Comparison of ENCODE assay signal across 8 cellular contexts in the genomic region with DNA sequence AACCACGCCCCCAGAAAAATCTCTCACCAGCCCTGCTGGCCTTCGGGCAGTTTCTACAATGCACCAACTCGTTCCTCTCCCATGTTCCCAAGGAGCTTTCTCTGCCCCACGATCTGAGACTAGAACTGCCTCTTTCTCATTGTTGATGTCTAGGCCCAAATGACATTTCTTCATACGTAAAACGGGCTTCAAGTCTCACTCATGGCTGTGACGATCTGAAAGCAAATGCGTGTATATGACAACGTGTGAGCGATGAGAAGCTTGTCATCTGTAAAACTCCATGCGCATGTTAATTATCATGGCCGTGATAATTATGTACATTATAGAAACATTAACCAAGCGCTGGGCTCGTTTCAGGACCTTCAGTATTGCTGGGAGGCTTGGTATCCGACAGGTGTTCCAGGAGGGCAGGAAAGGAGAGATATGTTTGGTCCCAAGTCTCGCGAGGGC. TPM values are rescaled to one million over a fixed set of nuclear protein-coding genes. Genes with fewer than 3 reads are reported as not detected.
DNase-seq lines count a peak whose midpoint lies in the region; ATAC-seq and TF ChIP-seq lines count a peak whose summit lies in the region.

No MANE protein-coding gene starts in this region.

- DNase-seq in H9 (no peak), NCI-H446 (lab: John Stamatoyannopoulos, UW) (no peak), HuH-7.5 (ENCODE audit: low spot score) (no peak), NCI-H2107 (lab: John Stamatoyannopoulos, UW) (no peak)

- H4K20me1 ChIP-seq in H9 (ENCODE audit: control insufficient read depth, insufficient read depth, insufficient read length) (no peaks in the 10 kb centered on the region), SU-DHL-6 (ENCODE audit: low read depth, low read length) (no peaks in the 10 kb centered on the region)

- no peak overlapping the region for H3K4me3 ChIP-seq in SU-DHL-6 (ENCODE audit: insufficient read depth, low read length, poor library complexity, severe bottlenecking)
- H3K4me3 ChIP-seq in gastroesophageal sphincter, result peak overlapping the region in 1 of 2 donors; percentile 69
- H3K4me3 ChIP-seq in skeletal muscle satellite cell (ENCODE audit: low read length), result peak overlapping the region; percentile 81

- H4K5ac ChIP-seq in H9 (ENCODE audit: insufficient read length, low read depth, low read length), result no peak overlapping the region

- H3K36me3 ChIP-seq in SU-DHL-6 (ENCODE audit: low read length), result no peaks in the 10 kb centered on the region
- H3K36me3 ChIP-seq in gastroesophageal sphincter, result peaks cover 0 to 8% of the 10 kb centered on the region in 2 donors
- no peaks in the 10 kb centered on the region for H3K36me3 ChIP-seq in skeletal muscle satellite cell (ENCODE audit: insufficient read depth, low read length)

- no CpG with 5 or more reads among the region's 17 CpGs for WGBS in H9 (ENCODE audit: extremely low coverage, insufficient read length, low lambda C conversion rate)
- WGBS in gastroesophageal sphincter (ENCODE audit: low coverage in 1 of 2), 2 donors, result 60 to 64% methylated on average over 1 to 17 of the region's 17 CpGs

- H3K18ac ChIP-seq in H9 (ENCODE audit: insufficient read length, low read depth, low read length), result no peak overlapping the region

- H3K27me3 ChIP-seq in H9 (ENCODE audit: insufficient read depth, low read length), result no peaks in the 10 kb centered on the region
- H3K27me3 ChIP-seq in SU-DHL-6 (ENCODE audit: low read length), result no peaks in the 10 kb centered on the region
- H3K27me3 ChIP-seq in gastroesophageal sphincter, result no peaks in the 10 kb centered on the region
- no peaks in the 10 kb centered on the region for H3K27me3 ChIP-seq in skeletal muscle satellite cell (ENCODE audit: control insufficient read depth, insufficient read depth, low read length)

- H3K27ac Mint-ChIP-seq in H9, result peak overlapping the region; percentile 72 to 93 (median 80); a peak in 6 of 7 replicates

- H3K23me2 ChIP-seq in H9 (ENCODE audit: insufficient read length, low read depth, low read length, poor library complexity, severe bottlenecking), result peaks cover 12% of the 10 kb centered on the region

- H4K8ac ChIP-seq in H9 (replicated peaks; ENCODE audit: insufficient read length, low read depth, low read length), result no peak overlapping the region

- H3T11ph ChIP-seq in H9 (ENCODE audit: low read length), result no peak overlapping the region

- no peak overlapping the region for H2BK20ac ChIP-seq in H9 (ENCODE audit: low read depth, low read length, poor library complexity, severe bottlenecking)

- no peak overlapping the region for H3K23ac ChIP-seq in H9 (ENCODE audit: insufficient read length, low read depth, low read length)

- no peak overlapping the region for H2BK12ac ChIP-seq in H9 (ENCODE audit: insufficient read length, low read depth, low read length)

- ATAC-seq in gastroesophageal sphincter (no peak), HG02973 (IDR thresholded peaks at IDR 0.05; ENCODE audit: unreplicated experiment) (no peak)

- H3K9me3 ChIP-seq in H9 (ENCODE audit: control insufficient read depth, low read depth, low read length), result no peaks in the 10 kb centered on the region
- no peaks in the 10 kb centered on the region for H3K9me3 ChIP-seq in SU-DHL-6 (ENCODE audit: insufficient read depth, low read length)
- no peaks in the 10 kb centered on the region for H3K9me3 ChIP-seq in gastroesophageal sphincter
- no peaks in the 10 kb centered on the region for H3K9me3 ChIP-seq in skeletal muscle satellite cell (replicated peaks; ENCODE audit: low read length)

- peaks cover 3% of the 10 kb centered on the region for H3K27me3 Mint-ChIP-seq in H9 (ENCODE audit: low read depth)

- H3K79me2 ChIP-seq in H9 (ENCODE audit: insufficient read depth, low read length) (no peaks in the 10 kb centered on the region), SU-DHL-6 (ENCODE audit: insufficient read depth, low read length) (peaks cover 29% of the 10 kb centered on the region; the same call in 1 of the 2 replicates)

- H2BK5ac ChIP-seq in H9 (ENCODE audit: insufficient read length, low read length), result no peak overlapping the region

- no peak overlapping the region for H3K4ac ChIP-seq in H9 (ENCODE audit: low read depth, low read length)

- H2BK120ac ChIP-seq in H9 (ENCODE audit: low read depth, low read length, poor library complexity, severe bottlenecking), result no peak overlapping the region

- H3K27ac ChIP-seq in H9 (ENCODE audit: insufficient read length, low read depth, low read length) (no peak overlapping the region), SU-DHL-6 (ENCODE audit: low read depth, low read length) (peak overlapping the region; percentile 49), gastroesophageal sphincter (peak overlapping the region in 3 of 4 donors; percentile 14 to 72 (median 58))

- H2AFZ ChIP-seq in H9 (ENCODE audit: low read length) (peak overlapping the region; percentile 37), SU-DHL-6 (ENCODE audit: low read depth, low read length, severe bottlenecking) (peak overlapping the region; percentile 72)

- no peak overlapping the region for H3K14ac ChIP-seq in H9 (ENCODE audit: insufficient read depth, low read length)

- H3K4me1 ChIP-seq in H9 (ENCODE audit: insufficient read depth, low read length), result no peaks in the 10 kb centered on the region; the same call in 1 of the 2 replicates
- H3K4me1 ChIP-seq in gastroesophageal sphincter, result peaks cover 0 to 34% (median 10%) of the 10 kb centered on the region in 3 donors
- H3K4me1 ChIP-seq in skeletal muscle satellite cell (ENCODE audit: control insufficient read depth, insufficient read depth, low read length), result peaks cover 62% of the 10 kb centered on the region

- H3K9me3 Mint-ChIP-seq in H9, result no peaks in the 10 kb centered on the region; a peak in 1 of 5 replicates

- H3K79me1 ChIP-seq in H9 (ENCODE audit: insufficient read depth, low read depth, low read length, poor library complexity, severe bottlenecking), result no peaks in the 10 kb centered on the region

- H2AK5ac ChIP-seq in H9 (ENCODE audit: insufficient read length, low read length), result no peak overlapping the region

- TF ChIP-seq CTCF in H9 (conservative IDR thresholded peaks at IDR 0.05), result no peak
- TF ChIP-seq CTCF in SU-DHL-6 (IDR thresholded peaks at IDR 0.05; ENCODE audit: insufficient read depth, low read length, poor library complexity, severe bottlenecking), result no peak
- TF ChIP-seq CTCF in gastroesophageal sphincter (IDR thresholded peaks at IDR 0.05), result no peak

- H4K91ac ChIP-seq in H9 (ENCODE audit: insufficient read length, low read depth, low read length), result no peak overlapping the region

- H3K36me3 Mint-ChIP-seq in H9 (ENCODE audit: insufficient read depth in 1 of 3, low read depth in 3 of 3), result peaks cover 0 to 4% (median 3%) of the 10 kb centered on the region in 3 experiments; a peak in 4 of 7 replicates

- H2BK15ac ChIP-seq in H9 (ENCODE audit: low read depth, low read length), result no peak overlapping the region

- H3K4me3 Mint-ChIP-seq in H9, result peak overlapping the region; percentile 63 to 72

- H3F3A ChIP-seq in SU-DHL-6 (ENCODE audit: insufficient read depth), result peaks cover 22% of the 10 kb centered on the region

- H3K4me2 ChIP-seq in H9 (ENCODE audit: insufficient read depth, insufficient read length, low read length), result peak overlapping the region; percentile 53
- peak overlapping the region; percentile 41 for H3K4me2 ChIP-seq in SU-DHL-6 (ENCODE audit: low read depth, low read length, poor library complexity, severe bottlenecking)
- H3K4me2 ChIP-seq in skeletal muscle satellite cell (ENCODE audit: low read length), result peak overlapping the region; percentile 93

- H3K4me1 Mint-ChIP-seq in H9, result peaks cover 22 to 33% of the 10 kb centered on the region in 2 experiments

- no peaks in the 10 kb centered on the region for H3K9me2 ChIP-seq in SU-DHL-6 (replicated peaks; ENCODE audit: insufficient read depth, low read length)

- no peak for TF ChIP-seq EP300 in gastroesophageal sphincter (IDR thresholded peaks at IDR 0.05)

- H3K9ac ChIP-seq in H9 (ENCODE audit: extremely low read depth, insufficient read length, low read length) (no peak overlapping the region), SU-DHL-6 (ENCODE audit: low read length) (peak overlapping the region; percentile 3; the same call in 1 of the 2 replicates), skeletal muscle satellite cell (ENCODE audit: low read depth, low read length) (no peak overlapping the region)

- TF ChIP-seq POLR2A in gastroesophageal sphincter (IDR thresholded peaks at IDR 0.05), result no peak

- H3K56ac ChIP-seq in H9 (ENCODE audit: insufficient read length, low read depth, low read length), result no peak overlapping the region

RNA-seq across cellular contexts. Expression of a gene that starts 0.7 kb away (rescaled TPM):
- 7.7 and 7.9 TPM in 2 replicates for total RNA-seq in H9 (2021)
- 10 to 100 TPM; 22.3 to 45.7 (median 35.6) TPM for total RNA-seq in gastroesophageal sphincter
- total RNA-seq in skeletal muscle satellite cell (2012; rRNA removed), result 13.7 and 18.3 TPM in 2 replicates

RNA-seq across cellular contexts. Expression of a gene that starts 1.3 kb away (rescaled TPM):
- total RNA-seq in H9 (2021), result 8.3 and 9.5 TPM in 2 replicates
- total RNA-seq in gastroesophageal sphincter, result 1 to 10 TPM; 2.2 to 7.6 (median 6.1) TPM
- total RNA-seq in skeletal muscle satellite cell (2012; rRNA removed), result 3.5 and 3.8 TPM in 2 replicates

Comparison
In these comparisons a context has a peak if more than half of its experiments do, and no peak if none do; other contexts are left out.
1. H3K4me2 ChIP-seq: peak in every context shown above with its lines; median percentile 93 in skeletal muscle satellite cell; 53 in H9; 41 in SU-DHL-6.